Comparison of ENCODE assay signal across 8 cellular contexts in genomic region chr16:8935989-8936388, GRCh38. TPM values are rescaled to one million over a fixed set of nuclear protein-coding genes. Genes with fewer than 3 reads are reported as not detected.
DNase-seq lines count a peak whose midpoint lies in the region; ATAC-seq and TF ChIP-seq lines count a peak whose summit lies in the region.

No MANE protein-coding gene starts in this region.

- no peak for DNase-seq in GM13976 (ENCODE audit: low spot score)
- DNase-seq in OCI-LY7 (ENCODE audit: low spot score), result peak; percentile 68
- no peak for DNase-seq in left lobe of liver (ENCODE audit: low spot score)
- DNase-seq in left ventricle myocardium superior, result no peak
- no peak for DNase-seq in medulla oblongata (ENCODE audit: extremely low spot score)
- DNase-seq in activated CD4-positive, alpha-beta T cell treated with anti-CD3 and anti-CD28 coated beads, Interleukin-2, amount 50 U/mL, for 48 hours, result no peak
- DNase-seq in testis, result no peak

- CTCF ChIA-PET in OCI-LY7 (lab: Charles Lee; ENCODE audit: unreplicated experiment), result interaction anchor here (0.8 to 1.4 kb wide), 6 partner anchors 8 to 75 kb away, joined by 4 to 11 read pairs (median 4); no protein-coding TSS in a partner anchor

- H4K20me1 ChIP-seq in OCI-LY7 (ENCODE audit: insufficient read depth, low read length), result peaks cover 72% of the 10 kb centered on the region

- TF ChIP-seq POLR2A in testis (IDR thresholded peaks at IDR 0.05), result no peak

- WGBS in testis, 2 donors, result 85 to 89% methylated on average over 6 to 9 of the region's 9 CpGs

- peaks cover 10% of the 10 kb centered on the region for H3K4me1 ChIP-seq in OCI-LY7 (ENCODE audit: insufficient read depth, low read length, poor library complexity, severe bottlenecking)
- H3K4me1 ChIP-seq in testis, result peaks cover 14% of the 10 kb centered on the region

- H3K79me2 ChIP-seq in OCI-LY7 (ENCODE audit: insufficient read depth, low read depth, low read length), result peaks cover 82% of the 10 kb centered on the region

- H3K4me3 ChIP-seq in OCI-LY7 (ENCODE audit: low read depth, low read length, poor library complexity, severe bottlenecking) (no peak overlapping the region), testis (no peak overlapping the region)

- H2AFZ ChIP-seq in OCI-LY7 (ENCODE audit: low read length), result no peak overlapping the region

- H3K9me3 ChIP-seq in OCI-LY7 (ENCODE audit: low read length) (no peaks in the 10 kb centered on the region), testis (no peaks in the 10 kb centered on the region)

- intact Hi-C loops in OCI-LY7 (cut with micrococcal nuclease; ENCODE audit: unreplicated experiment), result loop anchor here (1.0 to 5.0 kb wide), 4 partner anchors 27 to 198 kb away; partner anchors contain the start of genes CARHSP1 and USP7
- intact Hi-C loops in left ventricle myocardium superior (cut with micrococcal nuclease), result no loop called here
- intact Hi-C loops in testis (cut with DNase I; ENCODE audit: low total_unique reads), result no loop called here

- POLR2A ChIA-PET in OCI-LY7 (lab: Charles Lee), result interaction anchor here (0.6 to 1.6 kb wide), 2 partner anchors 10 to 72 kb away, joined by 3 to 6 read pairs; no protein-coding TSS in a partner anchor

- in situ Hi-C loops in GM13976 (cut with MboI; ENCODE audit: low sequenced_read_pairs, unreplicated experiment), result no loop called here

- no peak overlapping the region for H3K27ac ChIP-seq in OCI-LY7 (ENCODE audit: low read depth, low read length, poor library complexity, severe bottlenecking)
- H3K27ac ChIP-seq in testis, result no peak overlapping the region

- peak; percentile 3 for TF ChIP-seq CTCF in GM13976 (IDR thresholded peaks at IDR 0.05; ENCODE audit: borderline replicate concordance, control extremely low read depth, extremely low read depth, insufficient read depth, missing control alignments)
- TF ChIP-seq CTCF in OCI-LY7 (conservative IDR thresholded peaks at IDR 0.05; ENCODE audit: low read length), result no peak; the same call in 1 of the 2 replicates
- TF ChIP-seq CTCF in testis (IDR thresholded peaks at IDR 0.05), result no peak

- H3K9me2 ChIP-seq in OCI-LY7 (ENCODE audit: insufficient read depth, low read length), result no peaks in the 10 kb centered on the region

- ATAC-seq in GM21723 (IDR thresholded peaks at IDR 0.05; ENCODE audit: unreplicated experiment), result peak; percentile 24
- peak; percentile 44 for ATAC-seq in left lobe of liver
- ATAC-seq in left ventricle myocardium superior, result no peak

- H3K4me2 ChIP-seq in OCI-LY7 (ENCODE audit: low read length), result peak overlapping the region; percentile 43

- H3K36me3 ChIP-seq in OCI-LY7 (ENCODE audit: insufficient read depth, low read length) (no peaks in the 10 kb centered on the region; the same call in 1 of the 2 replicates), testis (ENCODE audit: low read depth, missing control alignments) (no peaks in the 10 kb centered on the region)

- H3K27me3 ChIP-seq in testis, result no peaks in the 10 kb centered on the region

- BruUV-seq in OCI-LY7 (replicated peaks; lab: Mats Ljungman, UMichigan), result no TSS peak

RNA-seq across cellular contexts. Expression of gene USP7, which starts 27.7 kb away (rescaled TPM):
- 46.4 and 61.5 TPM in 2 replicates for total RNA-seq in OCI-LY7 (2014; rRNA removed; shearing (Covaris generic))
- total RNA-seq in OCI-LY7 (2022) (127 and 132 TPM in 2 replicates), left lobe of liver (44.3 TPM), left ventricle myocardium superior (68.0 TPM), testis (100 to 1,000 TPM; 159 to 173 TPM)
- 172 TPM for polyA plus RNA-seq in testis (ENCODE audit: insufficient read depth, low read depth, low replicate concordance)

RNA-seq across cellular contexts. Expression of gene LITAFD, which starts 53.8 kb away (rescaled TPM):
- total RNA-seq in OCI-LY7 (2014; rRNA removed; shearing (Covaris generic)), result not detected in 2 replicates
- total RNA-seq in OCI-LY7 (2022) (not detected in 2 replicates), left lobe of liver (not detected), left ventricle myocardium superior (not detected), testis (1 to 10 TPM; 2.2 to 3.8 TPM)
- 10.5 TPM for polyA plus RNA-seq in testis (ENCODE audit: insufficient read depth, low read depth, low replicate concordance)
